ENCODE assay signal across 9 cellular contexts in the genomic region with DNA sequence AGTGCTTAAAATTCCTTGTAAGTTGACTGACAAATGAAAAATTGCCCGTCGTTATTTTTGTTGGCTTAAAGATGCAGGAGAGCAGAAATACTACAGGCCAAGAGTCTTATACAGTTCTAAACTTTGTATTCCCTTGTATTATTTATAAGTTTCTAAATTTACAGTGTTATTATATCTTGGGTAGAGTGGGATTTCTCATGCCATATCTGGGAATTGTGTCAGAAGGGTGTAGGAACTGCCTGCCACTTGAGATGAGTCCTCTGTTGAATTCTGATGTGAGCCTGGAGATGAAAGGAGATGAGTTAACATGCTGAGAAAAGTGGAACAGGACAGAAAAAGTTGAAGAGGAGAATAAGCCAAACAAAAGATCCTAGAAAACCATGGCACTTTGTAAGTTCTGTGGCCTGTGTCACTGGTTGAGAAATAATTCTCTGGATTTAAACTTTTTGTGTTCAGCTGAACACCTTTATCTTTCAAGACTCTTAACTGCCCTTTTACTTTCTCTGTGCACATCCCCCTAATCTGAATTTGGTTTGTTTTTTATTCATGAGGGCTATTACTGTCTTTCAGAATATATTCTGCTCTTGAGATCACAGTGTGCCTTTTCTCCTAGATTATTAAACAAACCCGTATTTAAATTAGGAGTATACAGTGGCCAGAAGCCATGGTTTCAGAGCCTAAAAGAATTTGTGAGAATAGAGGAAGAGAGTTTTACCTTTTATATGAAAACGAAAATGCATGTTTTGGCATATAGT. TPM values are rescaled to one million over a fixed set of nuclear protein-coding genes. Genes with fewer than 3 reads are reported as not detected.
DNase-seq lines count a peak whose midpoint lies in the region; ATAC-seq, FAIRE-seq and TF ChIP-seq lines count a peak whose summit lies in the region.
"Had no signal": no experiment of that assay in that cellular context is flagged by ENCODE, and none has a peak within 500 bp of the region (broad histone marks: within the 10 kb centered on the region; RNA-seq: fewer than 3 reads in every experiment).

No MANE protein-coding gene starts in this region.

- H3K4me1 ChIP-seq in A549 (peaks cover 15% of the 10 kb centered on the region), mammary epithelial cell (ENCODE audit: insufficient read depth, low read length) (peaks cover 17% of the 10 kb centered on the region), mesendoderm (ENCODE audit: control insufficient read depth, low read depth, low read length) (peaks cover 5% of the 10 kb centered on the region)

- no peak overlapping the region for H2BK15ac ChIP-seq in mesendoderm (replicated peaks; ENCODE audit: low read depth)

- H3K79me2 ChIP-seq in mammary epithelial cell (ENCODE audit: insufficient read depth, low read length) (peaks cover 62% of the 10 kb centered on the region), mesendoderm (ENCODE audit: control insufficient read depth, insufficient read depth, low read length) (peaks cover 49% of the 10 kb centered on the region)

- H3K27me3 ChIP-seq in mammary epithelial cell (ENCODE audit: insufficient read depth, low read length) (no peaks in the 10 kb centered on the region), mesendoderm (ENCODE audit: insufficient read depth, low read length, poor library complexity) (no peaks in the 10 kb centered on the region)

- no peak overlapping the region for H3K18ac ChIP-seq in mesendoderm (ENCODE audit: low read length)

- no peak overlapping the region for H2AK5ac ChIP-seq in mesendoderm (ENCODE audit: low read length)

- no peaks in the 10 kb centered on the region for H3K9me3 ChIP-seq in A549
- no peaks in the 10 kb centered on the region for H3K9me3 ChIP-seq in mammary epithelial cell (replicated peaks; ENCODE audit: insufficient read depth, low read length)

- TF ChIP-seq EP300 in A549 (IDR thresholded peaks at IDR 0.05), result no peak

- intact Hi-C loops in mammary epithelial cell (cut with micrococcal nuclease), result no loop called here

- no peak overlapping the region for H3K4ac ChIP-seq in mesendoderm (ENCODE audit: low read depth, low read length)

- H3K23ac ChIP-seq in mesendoderm (ENCODE audit: low read length), result no peak overlapping the region

- no peaks in the 10 kb centered on the region for H4K20me1 ChIP-seq in mammary epithelial cell (ENCODE audit: insufficient read depth, low read length)

- H3K27ac ChIP-seq in A549 (peak overlapping the region; percentile 93 to 96), mammary epithelial cell (ENCODE audit: insufficient read depth, low read depth, low read length) (peak overlapping the region; percentile 83), mesendoderm (ENCODE audit: low read depth, low read length) (no peak overlapping the region)

- dilution Hi-C loops in mammary epithelial cell (cut with HindIII; ENCODE audit: low sequenced_read_pairs), result no loop called here

- peak overlapping the region; percentile 77 for H3K56ac ChIP-seq in mesendoderm (ENCODE audit: low read length)

- no peak for TF ChIP-seq POLR2A in A549 (IDR thresholded peaks at IDR 0.05; ENCODE audit: low read length)

- H4K8ac ChIP-seq in mesendoderm (ENCODE audit: low read depth, low read length), result no peak overlapping the region

- DNase-seq in A549 (ENCODE audit: low read depth in 1 of 2, low spot score in 1 of 2), result no peak
- peak; percentile 13 for DNase-seq in HT1080 (ENCODE audit: low read depth)
- DNase-seq in mammary epithelial cell, result peak; percentile 14
- DNase-seq in mesendoderm, result no peak
- no peak for DNase-seq in activated effector memory CD4-positive, alpha-beta T cell treated with Interleukin-2 at 50 U/mL for 16 hours
- no peak for DNase-seq in NCI-H446 (lab: John Stamatoyannopoulos, UW)

- H3K9ac ChIP-seq in mammary epithelial cell (ENCODE audit: insufficient read depth, low read length) (peak overlapping the region; percentile 93), mesendoderm (ENCODE audit: low read length) (peak overlapping the region; percentile 61)

- TSS peak; percentile 25 for BruUV-seq in mammary epithelial cell (replicated peaks; lab: Mats Ljungman, UMichigan)

- H3K79me1 ChIP-seq in mesendoderm (ENCODE audit: low read length), result peaks cover 16% of the 10 kb centered on the region

- H3K36me3 ChIP-seq in mammary epithelial cell (ENCODE audit: insufficient read depth, low read length) (peaks cover 5% of the 10 kb centered on the region), mesendoderm (ENCODE audit: control insufficient read depth, insufficient read depth, low read length) (peaks cover 2% of the 10 kb centered on the region)

- no peak overlapping the region for H4K5ac ChIP-seq in mesendoderm (ENCODE audit: low read length)

- H3K4me2 ChIP-seq in A549 (peak overlapping the region; percentile 86), mammary epithelial cell (ENCODE audit: insufficient read depth, low read depth, low read length) (peak overlapping the region; percentile 80), mesendoderm (ENCODE audit: low read length) (peak overlapping the region; percentile 49)

- no peak overlapping the region for H2BK5ac ChIP-seq in mesendoderm (ENCODE audit: low read length)

- FAIRE-seq in A549 (lab: Jason Lieb, UNC), result no peak

- in situ Hi-C loops in mammary epithelial cell (cut with MboI; ENCODE audit: low sequenced_read_pairs in 2 of 2), result loop anchor here in 1 of 2 donors (25.0 kb wide), 1 partner anchor 308 kb away; a partner anchor contains a TSS

- H3K4me3 ChIP-seq in A549, result peak overlapping the region; percentile 92
- peak overlapping the region; percentile 79 to 95 (median 89) for H3K4me3 ChIP-seq in mammary epithelial cell (replicated peaks in 1 of 3; ENCODE audit: insufficient read depth in 1 of 3, low read depth in 2 of 3, low read length in 3 of 3)
- H3K4me3 ChIP-seq in mesendoderm (ENCODE audit: low read length), result peak overlapping the region; percentile 23

- H2BK120ac ChIP-seq in mesendoderm (ENCODE audit: low read depth, low read length), result no peak overlapping the region

- CTCF ChIA-PET in A549 (lab: Yijun Ruan, JAX) (interaction anchor here (1.2 to 1.7 kb wide), 2 partner anchors 51 to 142 kb away, joined by 7 to 9 read pairs; no protein-coding TSS in a partner anchor), mammary epithelial cell (lab: Charles Lee; ENCODE audit: low non-redundant PET) (no interaction called here)

- TF ChIP-seq RAD21 in A549 (conservative IDR thresholded peaks at IDR 0.05 in 1 of 2, IDR thresholded peaks at IDR 0.05 in 1 of 2), result no peak

- H2AFZ ChIP-seq in mammary epithelial cell (ENCODE audit: low read depth, low read length), result peak overlapping the region; percentile 76

- ATAC-seq in A549 (no peak), GM21360 (IDR thresholded peaks at IDR 0.05; ENCODE audit: unreplicated experiment) (no peak), GM21381 (IDR thresholded peaks at IDR 0.05; ENCODE audit: unreplicated experiment) (no peak)
- ATAC-seq: natural killer cell treated with Interleukin-12 subunit alpha and Interleukin-12 subunit beta and Interleukin-15 and Interleukin-18, amount 100 ng/mL, for 72 hours had no signal

- 38% methylated on average over 4 of the region's 4 CpGs for WGBS in A549 (ENCODE audit: missing lambda C conversion rate)
- WGBS in mammary epithelial cell (ENCODE audit: low coverage, missing lambda C conversion rate), result 36% methylated on average over 4 of the region's 4 CpGs
- WGBS in mesendoderm (ENCODE audit: extremely low coverage, insufficient coverage, low lambda C conversion rate), result no CpG with 5 or more reads among the region's 4 CpGs

- no peak for TF ChIP-seq CTCF in A549 (IDR thresholded peaks at IDR 0.05)
- no peak for TF ChIP-seq CTCF in mammary epithelial cell (conservative IDR thresholded peaks at IDR 0.05 in 1 of 2, IDR thresholded peaks at IDR 0.05 in 1 of 2; ENCODE audit: extremely low read depth in 1 of 2, insufficient read depth in 1 of 2, low read depth in 1 of 2, low read length in 2 of 2)

- POLR2A ChIA-PET in A549 (lab: Yijun Ruan, JAX), result interaction anchor here (1.2 kb wide), 1 partner anchor 142 kb away, joined by 4 read pairs; no protein-coding TSS in a partner anchor

TF ChIP-seq in A549, 52 proteins besides CTCF, POLR2A, EP300 and RAD21 (continues in another document):
- no peak for TF ChIP-seq KDM5A (IDR thresholded peaks at IDR 0.05)
- no peak for TF ChIP-seq REST (IDR thresholded peaks at IDR 0.05)
- no peak for TF ChIP-seq TFCP2L1 (CRISPR knock-in tag; IDR thresholded peaks at IDR 0.05)

RNA-seq across cellular contexts. Expression of gene DESI2, which starts 1.5 kb away (rescaled TPM):
- polyA plus RNA-seq in A549 (2011; rRNA removed) (48.4 and 57.8 TPM in 2 replicates), A549 (2017; fragmentation: RNase III; extraction: RNeasy Plus Mini Kit Qiagen cat#74134 plus additional on column Dnase treatment) (27.4 to 29.3 TPM (median 28.0 TPM) in 3 replicates), mammary epithelial cell (16.8 TPM)
- 12.7 and 15.5 TPM in 2 replicates for polyA plus RNA-seq in A549 (2012; cell fraction: cytosol; rRNA removed)
- polyA plus RNA-seq in A549 (2012; cell fraction: nucleus; rRNA removed), result 10.3 and 11.8 TPM in 2 replicates
- 30.8 and 32.2 TPM in 2 replicates for polyA minus RNA-seq in A549 (2011; rRNA and poly(A)+ RNA removed)
- 47.2 and 66.7 TPM in 2 replicates for total RNA-seq in HT1080 (2014; rRNA removed; shearing (Covaris generic))
- polyA plus RNA-seq in HT1080 (2015; cell fraction: cytosol; rRNA removed), result 57.5 and 67.2 TPM in 2 replicates
- 30.9 and 31.2 TPM in 2 replicates for polyA plus RNA-seq in HT1080 (2015; cell fraction: nucleus; rRNA removed)
- total RNA-seq in mammary epithelial cell, result 10 to 100 TPM; 38.5 to 63.3 TPM
- 27.2 TPM for polyA minus RNA-seq in mammary epithelial cell
- polyA plus RNA-seq in mesendoderm (2013, experiment 1 of 2), result 47.8 TPM
- polyA plus RNA-seq in mesendoderm (2013, experiment 2 of 2), result 49.1 TPM

Comparison
In these comparisons a context has a peak if more than half of its experiments do, and no peak if none do; other contexts are left out.
1. DNase-seq: peak in HT1080 (single experiment) and mammary epithelial cell (single experiment); none in A549 (0 of 2), mesendoderm (single experiment), activated effector memory CD4-positive, alpha-beta T cell treated with Interleukin-2 at 50 U/mL for 16 hours (single experiment) and NCI-H446 (0 of 2).
2. H3K4me3 ChIP-seq: peak in every context shown above with its lines; median percentile 92 in A549; 89 in mammary epithelial cell; 23 in mesendoderm.
3. Peak in every context shown above with its lines, with median percentiles within 50 percentile points of each other: H3K4me2 ChIP-seq.